ENCODE assay signal across 8 cellular contexts in the genomic region with DNA sequence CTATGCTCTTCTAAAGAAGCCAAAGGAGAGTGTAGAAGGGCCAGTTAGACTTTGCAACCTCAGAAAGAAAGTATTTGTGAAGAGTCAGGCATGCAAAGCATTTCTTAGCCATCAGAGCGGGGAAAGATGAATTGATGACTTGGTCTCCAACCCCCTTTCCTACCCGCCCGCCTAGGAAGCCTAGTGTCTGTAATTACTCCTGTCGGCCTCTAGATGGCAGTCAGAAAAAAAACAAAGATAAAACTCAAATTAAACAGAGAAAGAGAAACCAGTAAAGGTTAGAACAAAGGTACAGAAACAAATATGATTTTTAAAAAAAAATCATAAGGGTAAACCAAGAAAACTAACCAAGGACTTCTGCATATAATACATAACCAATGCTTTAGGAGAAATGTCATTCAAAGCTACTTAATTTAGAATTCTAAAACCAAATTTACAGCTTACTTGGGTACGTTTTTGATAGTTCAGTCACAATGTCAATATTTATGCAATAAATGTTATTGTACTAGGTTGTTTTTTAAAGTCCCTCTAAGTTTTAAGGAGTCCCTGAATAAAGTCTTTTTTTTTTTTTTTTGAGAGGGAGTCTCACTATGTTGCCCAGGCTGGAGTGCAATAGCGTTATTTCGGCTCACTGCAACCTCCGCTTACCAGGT.
A peak's percentile ranks its signal among the peaks of the same experiment; 100 is the strongest.
DNase-seq lines count a peak whose midpoint lies in the region; ATAC-seq, FAIRE-seq and TF ChIP-seq lines count a peak whose summit lies in the region.

No MANE protein-coding gene starts in this region.

- TF ChIP-seq CTCF in CD4-positive, alpha-beta T cell (IDR thresholded peaks at IDR 0.05), result peak; percentile 89
- TF ChIP-seq CTCF in ascending aorta (IDR thresholded peaks at IDR 0.05) (peak; percentile 36 to 86 (median 83)), tibial artery (IDR thresholded peaks at IDR 0.05) (peak; percentile 74 to 75)

- H3K27ac Mint-ChIP-seq in CD4-positive, alpha-beta T cell, result no peak overlapping the region

- no peaks in the 10 kb centered on the region for H3K36me3 ChIP-seq in ascending aorta
- no peaks in the 10 kb centered on the region for H3K36me3 ChIP-seq in tibial artery

- no peaks in the 10 kb centered on the region for H3K4me1 ChIP-seq in ascending aorta
- no peaks in the 10 kb centered on the region for H3K4me1 ChIP-seq in tibial artery

- no peaks in the 10 kb centered on the region for H3K36me3 Mint-ChIP-seq in CD4-positive, alpha-beta T cell (ENCODE audit: low read depth)

- no peaks in the 10 kb centered on the region for H3K9me3 Mint-ChIP-seq in CD4-positive, alpha-beta T cell

- H3K4me3 ChIP-seq in ascending aorta (no peak overlapping the region), tibial artery (no peak overlapping the region)

- no peak overlapping the region for H3K27ac ChIP-seq in CD4-positive, alpha-beta T cell (ENCODE audit: low read depth, low read length)
- H3K27ac ChIP-seq in ascending aorta, result no peak overlapping the region
- H3K27ac ChIP-seq in tibial artery, result no peak overlapping the region

- intact Hi-C loops in CD4-positive, alpha-beta T cell (cut with DNase I, micrococcal nuclease), result loop anchor here (2.0 to 10.0 kb wide), 4 partner anchors 61 to 722 kb away; no protein-coding TSS in a partner anchor
- intact Hi-C loops in ascending aorta (cut with DNase I) (loop anchor here (2.0 kb wide), 1 partner anchor 62 kb away; no protein-coding TSS in a partner anchor), tibial artery (cut with DNase I; ENCODE audit: low total_unique reads) (loop anchor here (2.0 kb wide), 1 partner anchor 62 kb away; no protein-coding TSS in a partner anchor)

- CTCF ChIA-PET in CD4-positive, alpha-beta T cell (lab: Charles Lee), result interaction anchor here (0.7 to 1.6 kb wide), 3 partner anchors 14 to 1299 kb away, joined by 3 to 4 read pairs (median 4); a partner anchor contains a TSS

- H3K27me3 Mint-ChIP-seq in CD4-positive, alpha-beta T cell, result peaks cover 8% of the 10 kb centered on the region

- peak; percentile 97 for FAIRE-seq in islet of Langerhans (lab: Jason Lieb, UNC)

- H3K9me3 ChIP-seq in CD4-positive, alpha-beta T cell (ENCODE audit: control insufficient read depth, low read length), result no peaks in the 10 kb centered on the region
- H3K9me3 ChIP-seq in ascending aorta, result no peaks in the 10 kb centered on the region
- no peaks in the 10 kb centered on the region for H3K9me3 ChIP-seq in tibial artery

- no peaks in the 10 kb centered on the region for H3K27me3 ChIP-seq in CD4-positive, alpha-beta T cell (ENCODE audit: control insufficient read depth, insufficient read depth, low read length)
- H3K27me3 ChIP-seq in ascending aorta (no peaks in the 10 kb centered on the region), tibial artery (no peaks in the 10 kb centered on the region)

- POLR2A ChIA-PET in CD4-positive, alpha-beta T cell (lab: Charles Lee), result interaction anchor here (0.6 kb wide), 1 partner anchor 636 kb away, joined by 3 read pairs; no protein-coding TSS in a partner anchor

- DNase-seq in CD4-positive, alpha-beta T cell, result no peak
- DNase-seq in M059J (ENCODE audit: low read depth) (peak; percentile 25), ascending aorta (ENCODE audit: low spot score in 2 of 2) (no peak), tibial artery (no peak), activated T-cell treated with anti-CD3 and anti-CD28 coated beads for 4 hours (no peak)

- H3K4me3 Mint-ChIP-seq in CD4-positive, alpha-beta T cell, result no peak overlapping the region

- peak; percentile 58 for ATAC-seq in CD4-positive, alpha-beta T cell (ENCODE audit: poor library complexity)
- ATAC-seq in GM18502 (IDR thresholded peaks at IDR 0.05; ENCODE audit: poor library complexity, unreplicated experiment) (peak; percentile 65), GM18907 (IDR thresholded peaks at IDR 0.05; ENCODE audit: unreplicated experiment) (no peak)

- H3K4me1 Mint-ChIP-seq in CD4-positive, alpha-beta T cell (ENCODE audit: low read depth), result peaks cover 3% of the 10 kb centered on the region
